32 cellular contexts compared by ENCODE assay signal in the genomic region with DNA sequence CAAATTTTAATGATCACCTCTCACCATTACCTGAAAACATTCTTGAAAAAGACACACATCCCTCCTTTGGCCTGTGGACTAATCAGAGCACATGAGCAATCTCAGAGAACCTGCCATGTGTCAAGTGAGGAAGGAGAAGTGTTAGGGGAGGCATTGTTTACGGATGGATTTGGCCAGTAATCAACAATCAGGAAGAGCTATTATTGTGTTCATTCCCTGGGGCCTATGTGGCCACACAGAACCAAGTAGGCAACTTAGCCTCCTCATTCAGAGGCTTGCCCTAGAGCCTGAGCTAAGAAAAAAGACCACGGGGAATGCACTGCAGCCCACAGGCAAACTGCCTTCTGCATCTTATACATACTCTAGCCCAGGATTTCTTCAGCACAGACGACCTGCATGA.
"Had no signal": no experiment of that assay in that cellular context is flagged by ENCODE, and none has a peak within 500 bp of the region (broad histone marks: within the 10 kb centered on the region; RNA-seq: fewer than 3 reads in every experiment).

No MANE protein-coding gene starts in this region.

- H3K4me2 ChIP-seq: SK-N-SH had no signal

- H3K9ac ChIP-seq: SK-N-SH had no signal

- DNase-seq: activated CD4-positive, alpha-beta T cell treated with anti-CD3 and anti-CD28 coated beads, Interleukin-2, amount 10 ng/mL, durations not matched to agents 24 days and 14 days; activated CD4-positive, alpha-beta T cell treated with anti-CD3 and anti-CD28 coated beads, Interleukin-2, amount 50 U/mL, for 4 hours; activated CD8-positive, alpha-beta T cell treated with anti-CD3 and anti-CD28 coated beads for 36 hours; activated gamma-delta T cell; activated naive CD4-positive, alpha-beta T cell treated with anti-CD3 and anti-CD28 coated beads, Interleukin-2, amount 10 ng/mL, durations not matched to agents 7 days and 5 days; activated naive CD8-positive, alpha-beta T cell treated with anti-CD3 and anti-CD28 coated beads, Interleukin-2, amount 50 U/mL, for 24 hours; activated T-cell treated with anti-CD3 and anti-CD28 coated beads, Interleukin-2, amount 50 U/mL, for 24 hours; anterior cingulate cortex; brain microvascular endothelial cell; central memory CD4-positive, alpha-beta T cell; Kasumi-1; MM.1S; MV-4-11; NCI-H1092 treated with DMSO at 0.1 percent for 48 hours; NCI-H1436; NCI-H1694; NCI-H2029; NCI-H2171 treated with DMSO at 0.1 percent for 48 hours; NCI-H2227 treated with DMSO at 0.1 percent for 48 hours; NCI-H446; NCI-H510A treated with DMSO at 0.1 percent for 48 hours; NCI-H526 treated with DMSO at 0.1 percent for 48 hours; NCI-H82; NK-92 treated with Interleukin-12 subunit alpha and Interleukin-12 subunit beta, amount 100 ng/mL, for 24 hours; PC-3; Peyer's patch; RPMI8226; SHP77 treated with DMSO at 0.1 percent for 48 hours; SK-N-SH had no signal

- FAIRE-seq: colon, TTC549 had no signal

- H3K4me1 ChIP-seq: Peyer's patch, SJSA1 had no signal

- H3K36me3 ChIP-seq: brain microvascular endothelial cell, Peyer's patch, SJSA1 had no signal

- H3K4me3 ChIP-seq: Peyer's patch, SJSA1 had no signal

- H3K9me3 ChIP-seq: Peyer's patch, SJSA1, SK-N-SH had no signal

- H3K27me3 ChIP-seq: brain microvascular endothelial cell, Peyer's patch, SJSA1 had no signal

- H3K27ac ChIP-seq: brain microvascular endothelial cell, Peyer's patch, SJSA1 had no signal

- ATAC-seq: activated CD8-positive, alpha-beta T cell treated with anti-CD3 and anti-CD28 coated beads for 36 hours; activated naive CD8-positive, alpha-beta T cell treated with anti-CD3 and anti-CD28 coated beads, Interleukin-2, amount 50 U/mL, for 24 hours; PC-3 had no signal
